Comparison of ENCODE assay signal across 1 cellular context in genomic region chr9:17555362-17556054, GRCh38.
TF ChIP-seq lines count a peak whose summit lies in the region.

No MANE protein-coding gene starts in this region.

TF ChIP-seq in HepG2, 621 proteins besides CTCF, POLR2A, EP300 and RAD21 (continued from another document):
- TF ChIP-seq THAP9 (CRISPR knock-in tag; IDR thresholded peaks at IDR 0.05; ENCODE audit: borderline replicate concordance), result no peak
- no peak for TF ChIP-seq ZSCAN21 (CRISPR knock-in tag; IDR thresholded peaks at IDR 0.05; ENCODE audit: borderline replicate concordance)
TF ChIP-seq in HepG2: peak in this region for 2.
